In the genomic region with DNA sequence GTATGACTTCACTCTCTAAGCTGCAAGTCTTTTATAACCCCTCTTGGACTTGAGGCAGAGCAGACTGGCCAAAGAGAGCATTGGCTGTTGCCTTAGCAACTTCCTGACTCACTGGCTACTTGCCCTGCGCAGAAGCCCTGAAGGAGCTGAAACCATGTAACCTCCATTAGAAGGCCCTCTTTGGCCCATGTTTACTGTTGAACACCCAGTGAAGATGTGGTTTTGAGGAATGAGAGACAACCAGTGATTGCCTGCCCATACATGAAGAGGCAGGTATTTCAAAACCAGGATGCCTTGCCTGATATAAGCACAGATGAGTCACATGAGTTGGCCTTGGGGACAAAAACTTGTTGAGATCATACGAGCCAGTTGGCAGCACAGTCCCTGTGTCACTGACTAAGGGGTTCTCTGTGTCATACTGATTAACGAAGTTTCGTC, we compare ENCODE assay signal across 10 cellular contexts.
DNase-seq lines count a peak whose midpoint lies in the region; ATAC-seq and TF ChIP-seq lines count a peak whose summit lies in the region.
"Had no signal": no experiment of that assay in that cellular context is flagged by ENCODE, and none has a peak within 500 bp of the region (broad histone marks: within the 10 kb centered on the region; RNA-seq: fewer than 3 reads in every experiment).

No MANE protein-coding gene starts in this region.

- TF ChIP-seq EP300 in SK-N-SH (IDR thresholded peaks at IDR 0.05; ENCODE audit: borderline replicate concordance in 1 of 2, low read depth in 1 of 2, low read length in 1 of 2): no peak

- WGBS in SK-N-SH (ENCODE audit: low lambda C conversion rate): 78% methylated on average over 3 of the region's 4 CpGs
- 6 to 20% methylated on average over 4 of the region's 4 CpGs for WGBS in aorta, 2 donors

- intact Hi-C loops in aorta (cut with DNase I): loop anchor here (5.0 to 10.0 kb wide), 3 partner anchors 45 to 178 kb away; a partner anchor contains a TSS

- no peaks in the 10 kb centered on the region for H3K9me2 ChIP-seq in SK-N-SH

- POLR2A ChIA-PET in SK-N-SH (lab: Yijun Ruan, JAX): no interaction called here

- no peaks in the 10 kb centered on the region for H4K20me1 ChIP-seq in SK-N-SH (ENCODE audit: insufficient read depth)

- ATAC-seq in SK-N-SH treated with all-trans-retinoic acid at 6 μM for 48 hours (peak; percentile 79), aorta (ENCODE audit: low FRiP score) (peak; percentile 92), GM18505 (IDR thresholded peaks at IDR 0.05; ENCODE audit: unreplicated experiment) (no peak), HG03442 (IDR thresholded peaks at IDR 0.05; ENCODE audit: unreplicated experiment) (no peak)

- H3K4me2 ChIP-seq in SK-N-SH: no peak overlapping the region

- no peak overlapping the region for H2AFZ ChIP-seq in SK-N-SH (ENCODE audit: low read depth)

- H3K27me3 ChIP-seq in SK-N-SH (ENCODE audit: insufficient read depth) (no peaks in the 10 kb centered on the region), aorta (ENCODE audit: control insufficient read depth in 1 of 2, insufficient read depth in 2 of 2, low read length in 1 of 2) (no peaks in the 10 kb centered on the region)

- TF ChIP-seq CTCF in SK-N-SH (IDR thresholded peaks at IDR 0.05): no peak
- no peak for TF ChIP-seq CTCF in cardiac fibroblast (IDR thresholded peaks at IDR 0.05; ENCODE audit: low read depth, low read length)

- no peak overlapping the region for H3K4me3 ChIP-seq in SK-N-SH (ENCODE audit: low read depth in 2 of 2, low read length in 1 of 2)
- no peak overlapping the region for H3K4me3 ChIP-seq in cardiac fibroblast (replicated peaks in 1 of 2; ENCODE audit: low read depth in 2 of 2, low read length in 2 of 2)
- no peak overlapping the region for H3K4me3 ChIP-seq in aorta (ENCODE audit: low read length in 2 of 2)

- H3K9me3 ChIP-seq in SK-N-SH (no peaks in the 10 kb centered on the region), aorta (ENCODE audit: control insufficient read depth, low read length) (no peaks in the 10 kb centered on the region)

- no peaks in the 10 kb centered on the region for H3K79me2 ChIP-seq in SK-N-SH (ENCODE audit: insufficient read depth)

- no peaks in the 10 kb centered on the region for H3K36me3 ChIP-seq in SK-N-SH (replicated peaks in 1 of 2; ENCODE audit: control insufficient read depth in 1 of 2, insufficient read depth in 2 of 2, low read length in 1 of 2)
- H3K36me3 ChIP-seq in aorta (ENCODE audit: control insufficient read depth in 1 of 2, insufficient read depth in 2 of 2, low read length in 1 of 2): no peaks in the 10 kb centered on the region

- no peak overlapping the region for H3K9ac ChIP-seq in SK-N-SH

- no peak overlapping the region for H3K27ac ChIP-seq in SK-N-SH (ENCODE audit: low read depth in 2 of 2, low read length in 1 of 2)
- peak overlapping the region; percentile 4 to 99 for H3K27ac ChIP-seq in aorta (ENCODE audit: low read depth in 1 of 2, low read length in 2 of 2)

- peaks cover 0 to 3% of the 10 kb centered on the region in 2 experiments; a peak in 1 of 4 replicates for H3K4me1 ChIP-seq in SK-N-SH (ENCODE audit: control insufficient read depth in 1 of 2, insufficient read depth in 2 of 2, low read depth in 1 of 2, low read length in 1 of 2)
- H3K4me1 ChIP-seq in aorta (ENCODE audit: control insufficient read depth in 1 of 2, insufficient read depth in 2 of 2, low read length in 2 of 2): peaks cover 9 to 11% of the 10 kb centered on the region in 2 donors

- no peak for DNase-seq in SK-N-SH
- DNase-seq in cardiac fibroblast (ENCODE audit: low read depth in 2 of 2): peak; percentile 74 to 76
- DNase-seq in kidney glomerular epithelial cell (lab: John Stamatoyannopoulos, UW): peak; percentile 4
- DNase-seq in aorta: peak; percentile 81 to 87
- no peak for DNase-seq in dedifferentiated amniotic fluid mesenchymal stem cell (ENCODE audit: extremely low spot score)
- DNase-seq: Karpas-422, NCI-H82 had no signal

- CTCF ChIA-PET in SK-N-SH (lab: Yijun Ruan, JAX): no interaction called here

- TF ChIP-seq POLR2A in GM18505 (IDR thresholded peaks at IDR 0.05; ENCODE audit: borderline replicate concordance, extremely low read depth, insufficient read depth, insufficient read length): no peak

- H3F3A ChIP-seq in SK-N-SH (replicated peaks; ENCODE audit: insufficient read depth): no peaks in the 10 kb centered on the region

- TF ChIP-seq RAD21 in SK-N-SH (IDR thresholded peaks at IDR 0.05; ENCODE audit: low read length): no peak

TF ChIP-seq in SK-N-SH treated with all-trans-retinoic acid at 6 μM for 48 hours, 23 proteins besides CTCF, POLR2A, EP300 and RAD21:
- TF ChIP-seq, protein P1, sequence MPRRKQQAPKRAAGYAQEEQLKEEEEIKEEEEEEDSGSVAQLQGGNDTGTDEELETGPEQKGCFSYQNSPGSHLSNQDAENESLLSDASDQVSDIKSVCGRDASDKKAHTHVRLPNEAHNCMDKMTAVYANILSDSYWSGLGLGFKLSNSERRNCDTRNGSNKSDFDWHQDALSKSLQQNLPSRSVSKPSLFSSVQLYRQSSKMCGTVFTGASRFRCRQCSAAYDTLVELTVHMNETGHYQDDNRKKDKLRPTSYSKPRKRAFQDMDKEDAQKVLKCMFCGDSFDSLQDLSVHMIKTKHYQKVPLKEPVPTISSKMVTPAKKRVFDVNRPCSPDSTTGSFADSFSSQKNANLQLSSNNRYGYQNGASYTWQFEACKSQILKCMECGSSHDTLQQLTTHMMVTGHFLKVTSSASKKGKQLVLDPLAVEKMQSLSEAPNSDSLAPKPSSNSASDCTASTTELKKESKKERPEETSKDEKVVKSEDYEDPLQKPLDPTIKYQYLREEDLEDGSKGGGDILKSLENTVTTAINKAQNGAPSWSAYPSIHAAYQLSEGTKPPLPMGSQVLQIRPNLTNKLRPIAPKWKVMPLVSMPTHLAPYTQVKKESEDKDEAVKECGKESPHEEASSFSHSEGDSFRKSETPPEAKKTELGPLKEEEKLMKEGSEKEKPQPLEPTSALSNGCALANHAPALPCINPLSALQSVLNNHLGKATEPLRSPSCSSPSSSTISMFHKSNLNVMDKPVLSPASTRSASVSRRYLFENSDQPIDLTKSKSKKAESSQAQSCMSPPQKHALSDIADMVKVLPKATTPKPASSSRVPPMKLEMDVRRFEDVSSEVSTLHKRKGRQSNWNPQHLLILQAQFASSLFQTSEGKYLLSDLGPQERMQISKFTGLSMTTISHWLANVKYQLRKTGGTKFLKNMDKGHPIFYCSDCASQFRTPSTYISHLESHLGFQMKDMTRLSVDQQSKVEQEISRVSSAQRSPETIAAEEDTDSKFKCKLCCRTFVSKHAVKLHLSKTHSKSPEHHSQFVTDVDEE (CRISPR knock-in tag; IDR thresholded peaks at IDR 0.05): no peak
- no peak for TF ChIP-seq RARB (CRISPR knock-in tag; IDR thresholded peaks at IDR 0.05)

TF ChIP-seq in SK-N-SH, 30 proteins besides CTCF, POLR2A, EP300 and RAD21:
- TF ChIP-seq TAF1 (IDR thresholded peaks at IDR 0.05; ENCODE audit: borderline replicate concordance, low read depth, low read length): no peak
- TF ChIP-seq, protein P2, sequence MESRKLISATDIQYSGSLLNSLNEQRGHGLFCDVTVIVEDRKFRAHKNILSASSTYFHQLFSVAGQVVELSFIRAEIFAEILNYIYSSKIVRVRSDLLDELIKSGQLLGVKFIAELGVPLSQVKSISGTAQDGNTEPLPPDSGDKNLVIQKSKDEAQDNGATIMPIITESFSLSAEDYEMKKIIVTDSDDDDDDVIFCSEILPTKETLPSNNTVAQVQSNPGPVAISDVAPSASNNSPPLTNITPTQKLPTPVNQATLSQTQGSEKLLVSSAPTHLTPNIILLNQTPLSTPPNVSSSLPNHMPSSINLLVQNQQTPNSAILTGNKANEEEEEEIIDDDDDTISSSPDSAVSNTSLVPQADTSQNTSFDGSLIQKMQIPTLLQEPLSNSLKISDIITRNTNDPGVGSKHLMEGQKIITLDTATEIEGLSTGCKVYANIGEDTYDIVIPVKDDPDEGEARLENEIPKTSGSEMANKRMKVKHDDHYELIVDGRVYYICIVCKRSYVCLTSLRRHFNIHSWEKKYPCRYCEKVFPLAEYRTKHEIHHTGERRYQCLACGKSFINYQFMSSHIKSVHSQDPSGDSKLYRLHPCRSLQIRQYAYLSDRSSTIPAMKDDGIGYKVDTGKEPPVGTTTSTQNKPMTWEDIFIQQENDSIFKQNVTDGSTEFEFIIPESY (IDR thresholded peaks at IDR 0.05; ENCODE audit: borderline replicate concordance, low read depth): no peak
- TF ChIP-seq, protein P3, sequence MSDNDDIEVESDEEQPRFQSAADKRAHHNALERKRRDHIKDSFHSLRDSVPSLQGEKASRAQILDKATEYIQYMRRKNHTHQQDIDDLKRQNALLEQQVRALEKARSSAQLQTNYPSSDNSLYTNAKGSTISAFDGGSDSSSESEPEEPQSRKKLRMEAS (IDR thresholded peaks at IDR 0.05; ENCODE audit: low read depth): no peak
- no peak for TF ChIP-seq GABPA (IDR thresholded peaks at IDR 0.05; ENCODE audit: low read depth)
- TF ChIP-seq, protein P4, sequence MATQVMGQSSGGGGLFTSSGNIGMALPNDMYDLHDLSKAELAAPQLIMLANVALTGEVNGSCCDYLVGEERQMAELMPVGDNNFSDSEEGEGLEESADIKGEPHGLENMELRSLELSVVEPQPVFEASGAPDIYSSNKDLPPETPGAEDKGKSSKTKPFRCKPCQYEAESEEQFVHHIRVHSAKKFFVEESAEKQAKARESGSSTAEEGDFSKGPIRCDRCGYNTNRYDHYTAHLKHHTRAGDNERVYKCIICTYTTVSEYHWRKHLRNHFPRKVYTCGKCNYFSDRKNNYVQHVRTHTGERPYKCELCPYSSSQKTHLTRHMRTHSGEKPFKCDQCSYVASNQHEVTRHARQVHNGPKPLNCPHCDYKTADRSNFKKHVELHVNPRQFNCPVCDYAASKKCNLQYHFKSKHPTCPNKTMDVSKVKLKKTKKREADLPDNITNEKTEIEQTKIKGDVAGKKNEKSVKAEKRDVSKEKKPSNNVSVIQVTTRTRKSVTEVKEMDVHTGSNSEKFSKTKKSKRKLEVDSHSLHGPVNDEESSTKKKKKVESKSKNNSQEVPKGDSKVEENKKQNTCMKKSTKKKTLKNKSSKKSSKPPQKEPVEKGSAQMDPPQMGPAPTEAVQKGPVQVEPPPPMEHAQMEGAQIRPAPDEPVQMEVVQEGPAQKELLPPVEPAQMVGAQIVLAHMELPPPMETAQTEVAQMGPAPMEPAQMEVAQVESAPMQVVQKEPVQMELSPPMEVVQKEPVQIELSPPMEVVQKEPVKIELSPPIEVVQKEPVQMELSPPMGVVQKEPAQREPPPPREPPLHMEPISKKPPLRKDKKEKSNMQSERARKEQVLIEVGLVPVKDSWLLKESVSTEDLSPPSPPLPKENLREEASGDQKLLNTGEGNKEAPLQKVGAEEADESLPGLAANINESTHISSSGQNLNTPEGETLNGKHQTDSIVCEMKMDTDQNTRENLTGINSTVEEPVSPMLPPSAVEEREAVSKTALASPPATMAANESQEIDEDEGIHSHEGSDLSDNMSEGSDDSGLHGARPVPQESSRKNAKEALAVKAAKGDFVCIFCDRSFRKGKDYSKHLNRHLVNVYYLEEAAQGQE (IDR thresholded peaks at IDR 0.05; ENCODE audit: low read depth, low read length): no peak
- no peak for TF ChIP-seq RXRA (IDR thresholded peaks at IDR 0.05; ENCODE audit: borderline replicate concordance, low read depth)

Comparison
In these comparisons a context has a peak if more than half of its experiments do, and no peak if none do; other contexts are left out.
1. ATAC-seq: peak in SK-N-SH treated with all-trans-retinoic acid at 6 μM for 48 hours (single experiment) and aorta (single experiment); none in GM18505 (single experiment) and HG03442 (single experiment).
2. DNase-seq: peak in cardiac fibroblast (2 of 2), kidney glomerular epithelial cell (single experiment) and aorta (2 of 2); none in SK-N-SH (single experiment) and dedifferentiated amniotic fluid mesenchymal stem cell (single experiment).
3. H3K27ac ChIP-seq: peak in aorta (2 of 2); none in SK-N-SH (0 of 2).